ENCODE assay signal across 12 cellular contexts in the genomic region with DNA sequence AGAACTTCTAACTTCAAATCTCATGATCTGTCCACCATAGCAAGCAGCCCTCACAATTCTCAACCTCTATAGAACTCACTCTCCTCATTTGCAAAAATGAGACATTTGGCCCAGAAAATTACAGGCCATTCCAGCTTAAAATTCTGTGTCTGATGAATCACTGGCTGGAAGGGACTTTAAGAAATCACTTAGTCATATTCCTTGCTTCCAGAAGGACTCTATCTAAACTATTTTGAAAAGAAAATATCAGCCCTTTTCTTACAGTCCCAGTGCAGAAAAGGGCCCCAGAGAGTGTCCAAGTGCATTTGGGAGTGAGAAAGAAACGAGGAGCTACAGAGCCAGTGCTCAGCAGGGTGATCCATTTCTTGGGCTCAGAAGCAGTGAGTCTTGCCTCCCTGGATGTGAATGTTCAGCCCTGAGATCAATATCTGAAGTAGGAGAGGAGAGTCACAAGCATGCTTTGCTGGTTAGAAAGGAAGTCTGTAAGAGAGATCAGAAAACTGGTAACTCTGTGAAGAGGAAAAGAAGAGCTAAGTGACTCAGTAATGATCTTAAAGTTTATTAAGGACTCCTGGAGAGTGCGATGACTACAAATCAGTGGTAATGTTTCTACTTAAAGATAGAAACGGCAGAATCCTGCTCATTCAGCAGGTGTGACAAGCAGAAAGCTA.
A peak's percentile ranks its signal among the peaks of the same experiment; 100 is the strongest.
DNase-seq lines count a peak whose midpoint lies in the region; ATAC-seq and TF ChIP-seq lines count a peak whose summit lies in the region.
"Had no signal": no experiment of that assay in that cellular context is flagged by ENCODE, and none has a peak within 500 bp of the region (broad histone marks: within the 10 kb centered on the region; RNA-seq: fewer than 3 reads in every experiment).

No MANE protein-coding gene starts in this region.

- H3K9me3 Mint-ChIP-seq in HFFc6 = no peaks in the 10 kb centered on the region

- peak; percentile 8 for ATAC-seq in left lung
- no peak for ATAC-seq in GM21390 (IDR thresholded peaks at IDR 0.05; ENCODE audit: unreplicated experiment)

- no peak overlapping the region for H3K9ac ChIP-seq in colonic mucosa (ENCODE audit: low read depth in 2 of 2, low read length in 2 of 2)
- H3K9ac ChIP-seq in stomach smooth muscle (ENCODE audit: low read length in 2 of 2) = no peak overlapping the region

- intact Hi-C loops in colonic mucosa (cut with DNase I) = no loop called here
- intact Hi-C loops in left lung (cut with DNase I) = no loop called here

- peaks cover 4% of the 10 kb centered on the region; the same call in 1 of the 2 replicates for H3K36me3 Mint-ChIP-seq in HFFc6 (ENCODE audit: low read depth)
- H3K36me3 Mint-ChIP-seq: naive B cell had no signal

- H3K27ac Mint-ChIP-seq in HFFc6 = peak overlapping the region; percentile 95
- H3K27ac Mint-ChIP-seq: naive B cell had no signal

- peaks cover 81% of the 10 kb centered on the region for H3K4me1 Mint-ChIP-seq in HFFc6 (ENCODE audit: low read depth)

- DNase-seq in HFFc6 (peak; percentile 86), colonic mucosa (no peak), left lung (no peak), H4 (ENCODE audit: low spot score) (no peak), OCI-M1 (lab: John Stamatoyannopoulos, UW) (no peak), T-helper 1 cell (no peak)
- DNase-seq: activated effector memory CD4-positive, alpha-beta T cell treated with anti-CD3 and anti-CD28 coated beads, Interleukin-2, amount 50 U/mL, for 16 hours; DMS79; KBM-7; naive B cell had no signal

- H3K9me3 ChIP-seq in colonic mucosa (no peaks in the 10 kb centered on the region), left lung (no peaks in the 10 kb centered on the region), stomach smooth muscle (ENCODE audit: control insufficient read depth in 2 of 2, low read length in 2 of 2) (no peaks in the 10 kb centered on the region)

- peak overlapping the region; percentile 75 for H3K4me3 Mint-ChIP-seq in HFFc6
- H3K4me3 Mint-ChIP-seq: naive B cell had no signal

- H3K4me1 ChIP-seq in colonic mucosa (no peaks in the 10 kb centered on the region), left lung (peaks cover 0 to 8% of the 10 kb centered on the region in 2 donors), stomach smooth muscle (ENCODE audit: control insufficient read depth, insufficient read depth, low read length) (peaks cover 23% of the 10 kb centered on the region)

- no peaks in the 10 kb centered on the region for H3K36me3 ChIP-seq in colonic mucosa
- no peaks in the 10 kb centered on the region for H3K36me3 ChIP-seq in left lung
- no peaks in the 10 kb centered on the region for H3K36me3 ChIP-seq in stomach smooth muscle (ENCODE audit: control insufficient read depth in 2 of 2, insufficient read depth in 2 of 2, low read length in 2 of 2)

- TF ChIP-seq CTCF in HFFc6 (IDR thresholded peaks at IDR 0.05) (no peak), colonic mucosa (IDR thresholded peaks at IDR 0.05) (no peak), left lung (IDR thresholded peaks at IDR 0.05) (no peak)

- H3K27me3 Mint-ChIP-seq in HFFc6 (ENCODE audit: insufficient read depth) = peaks cover 2% of the 10 kb centered on the region; the same call in 1 of the 2 replicates

- H3K27me3 ChIP-seq in colonic mucosa (no peaks in the 10 kb centered on the region), left lung (peaks cover 0 to 36% of the 10 kb centered on the region in 2 donors), stomach smooth muscle (ENCODE audit: control insufficient read depth in 1 of 2, insufficient read depth in 2 of 2, low read length in 2 of 2) (no peaks in the 10 kb centered on the region)

- H3K4me3 ChIP-seq in colonic mucosa = no peak overlapping the region
- H3K4me3 ChIP-seq in left lung = no peak overlapping the region
- peak overlapping the region in 1 of 2 donors; percentile 29 for H3K4me3 ChIP-seq in stomach smooth muscle (ENCODE audit: low read length in 2 of 2)

- H3K27ac ChIP-seq in colonic mucosa (peak overlapping the region; percentile 4), left lung (peak overlapping the region; percentile 46 to 80), stomach smooth muscle (ENCODE audit: low read length) (peak overlapping the region; percentile 31)

Comparison
In these comparisons a context has a peak if more than half of its experiments do, and no peak if none do; other contexts are left out.
1. H3K27ac ChIP-seq: peak in every context shown above with its lines; median percentile 63 in left lung; 31 in stomach smooth muscle; 4 in colonic mucosa.